26 cellular contexts compared by ENCODE assay signal in genomic region chr15:65394280-65394789, GRCh38. TPM values are rescaled to one million over a fixed set of nuclear protein-coding genes. Genes with fewer than 3 reads are reported as not detected.
"Had no signal": no experiment of that assay in that cellular context is flagged by ENCODE, and none has a peak within 500 bp of the region (broad histone marks: within the 10 kb centered on the region; RNA-seq: fewer than 3 reads in every experiment).

No MANE protein-coding gene starts in this region.

- H3K27ac ChIP-seq: SJSA1, SK-N-MC had no signal

- FAIRE-seq: RCC 7860 had no signal

- H3K9me3 ChIP-seq: MG63, SJSA1 had no signal

- H3K4me1 ChIP-seq: SJSA1 had no signal

- H3K4me3 ChIP-seq: MG63, SJSA1, SK-N-MC had no signal

- DNase-seq: IMR-90, Karpas-422, KG1, MG63, NCI-H1092, NCI-H1105 treated with DMSO at 0.1 percent for 48 hours, NCI-H1417 treated with DMSO at 0.1 percent for 48 hours, NCI-H146, NCI-H1694 treated with DMSO at 0.1 percent for 48 hours, NCI-H1930, NCI-H2081, NCI-H2107, NCI-H2171, NCI-H226, NCI-H446, NCI-H510A, NCI-H524 treated with DMSO at 0.1 percent for 48 hours, NCI-H69, NCI-H774, Right ventricle myocardium superior, RPMI8226, SIG-M5 had no signal

- H3K36me3 ChIP-seq: MG63, SJSA1 had no signal

- H3K27me3 ChIP-seq: MG63 had no signal

RNA-seq across cellular contexts. Expression of gene IGDCC3, which starts 16.5 kb away (rescaled TPM):
- total RNA-seq: HT-29, SJSA1 had no signal

RNA-seq across cellular contexts. Expression of gene IGDCC4, which starts 28.4 kb away (rescaled TPM):
- total RNA-seq: HT-29 had no signal
